16 cellular contexts compared by ENCODE assay signal in genomic region chr1:33336580-33336979, GRCh38. TPM values are rescaled to one million over a fixed set of nuclear protein-coding genes. Genes with fewer than 3 reads are reported as not detected.
DNase-seq lines count a peak whose midpoint lies in the region; ATAC-seq and TF ChIP-seq lines count a peak whose summit lies in the region.
"Had no signal": no experiment of that assay in that cellular context is flagged by ENCODE, and none has a peak within 500 bp of the region (broad histone marks: within the 10 kb centered on the region; RNA-seq: fewer than 3 reads in every experiment).

No MANE protein-coding gene starts in this region.

- no peak for TF ChIP-seq EP300 in stomach (IDR thresholded peaks at IDR 0.05)

- peak overlapping the region; percentile 74 for H3K27ac ChIP-seq in Panc1 (ENCODE audit: low read length)
- peak overlapping the region; percentile 97 for H3K27ac ChIP-seq in hepatocyte
- H3K27ac ChIP-seq in stomach, result peak overlapping the region; percentile 41 to 100 (median 99)
- H3K27ac ChIP-seq: A549, HL-60 had no signal

- POLR2A ChIA-PET in Panc1 (lab: Charles Lee), result no interaction called here

- peaks cover 89% of the 10 kb centered on the region for H3K4me1 ChIP-seq in Panc1 (ENCODE audit: control insufficient read depth, insufficient read depth, low read length)
- H3K4me1 ChIP-seq in hepatocyte (ENCODE audit: insufficient read depth), result peaks cover 62% of the 10 kb centered on the region
- H3K4me1 ChIP-seq in stomach, result peaks cover 91 to 100% (median 98%) of the 10 kb centered on the region in 4 donors

- peaks cover 98% of the 10 kb centered on the region for H3K79me2 ChIP-seq in hepatocyte

- TF ChIP-seq CTCF in Panc1 (IDR thresholded peaks at IDR 0.05) (no peak), hepatocyte (IDR thresholded peaks at IDR 0.05; ENCODE audit: poor library complexity) (no peak), stomach (IDR thresholded peaks at IDR 0.05) (no peak)

- BruUV-seq in Panc1 (replicated peaks; lab: Mats Ljungman, UMichigan), result no TSS peak

- CTCF ChIA-PET in Panc1 (lab: Charles Lee), result interaction anchor here (1.2 kb wide), 1 partner anchor 132 kb away, joined by 3 read pairs; no protein-coding TSS in a partner anchor

- H3K36me3 ChIP-seq in Panc1 (ENCODE audit: control insufficient read depth, insufficient read depth, low read length) (peaks cover 14% of the 10 kb centered on the region), hepatocyte (replicated peaks; ENCODE audit: insufficient read depth, low read depth) (no peaks in the 10 kb centered on the region), stomach (peaks cover 8 to 32% (median 26%) of the 10 kb centered on the region in 4 donors)

- WGBS in hepatocyte (ENCODE audit: low lambda C conversion rate, missing lambda C conversion rate), result 81% methylated on average over 9 of the region's 9 CpGs
- WGBS in stomach, 5 donors, result 63 to 76% (median 68%) methylated on average over 9 of the region's 9 CpGs

- H3K9me2 ChIP-seq in hepatocyte (replicated peaks; ENCODE audit: insufficient read depth), result no peaks in the 10 kb centered on the region

- ATAC-seq in Panc1, result no peak
- ATAC-seq in GM19328 (IDR thresholded peaks at IDR 0.05; ENCODE audit: unreplicated experiment), result no peak
- ATAC-seq: A549, body of pancreas, right lobe of liver had no signal

- H3K4me2 ChIP-seq in hepatocyte, result no peak overlapping the region
- H3K4me2 ChIP-seq: A549 had no signal

- H2AFZ ChIP-seq in hepatocyte, result no peak overlapping the region

- no peaks in the 10 kb centered on the region for H3K9me3 ChIP-seq in Panc1 (ENCODE audit: control insufficient read depth, insufficient read depth, low read depth, low read length)
- no peaks in the 10 kb centered on the region for H3K9me3 ChIP-seq in hepatocyte (ENCODE audit: low read depth)
- H3K9me3 ChIP-seq in stomach, result no peaks in the 10 kb centered on the region
- H3K9me3 ChIP-seq: A549, body of pancreas, right lobe of liver had no signal

- TF ChIP-seq POLR2A in stomach (IDR thresholded peaks at IDR 0.05), result no peak

- DNase-seq in NCI-H2107 treated with DMSO at 0.1 percent for 48 hours (lab: John Stamatoyannopoulos, UW; ENCODE audit: unreplicated experiment) (peak; percentile 26), NCI-H2107 (lab: John Stamatoyannopoulos, UW) (no peak), Panc1 (ENCODE audit: low read depth, low spot score) (no peak), hepatocyte (ENCODE audit: low spot score) (no peak), stomach (no peak), NCI-H2081 (lab: John Stamatoyannopoulos, UW) (no peak)
- no peak for DNase-seq in activated naive CD4-positive, alpha-beta T cell treated with anti-CD3 and anti-CD28 coated beads, Interleukin-2, amount 50 U/mL, for 16 hours
- DNase-seq: activated CD4-positive, CD25-positive, alpha-beta regulatory T cell; body of pancreas; Calu3; NK-92 treated with Interleukin-12 subunit alpha and Interleukin-12 subunit beta, amount 100 ng/mL, for 24 hours had no signal

- H3K27me3 ChIP-seq in Panc1 (ENCODE audit: control insufficient read depth, insufficient read depth, low read length) (no peaks in the 10 kb centered on the region), hepatocyte (no peaks in the 10 kb centered on the region), stomach (no peaks in the 10 kb centered on the region)
- H3K27me3 ChIP-seq: body of pancreas, right lobe of liver had no signal

- in situ Hi-C loops in Panc1 (cut with HindIII; ENCODE audit: low pct_unique_long_range_greater_than_20kb, low sequenced_read_pairs), result no loop called here

- H3K4me3 ChIP-seq in Panc1 (ENCODE audit: low read depth in 2 of 2, low read length in 2 of 2), result no peak overlapping the region
- H3K4me3 ChIP-seq in hepatocyte, result no peak overlapping the region
- no peak overlapping the region for H3K4me3 ChIP-seq in stomach
- H3K4me3 ChIP-seq: A549, body of pancreas, right lobe of liver had no signal

- peaks cover 89% of the 10 kb centered on the region for H4K20me1 ChIP-seq in hepatocyte (ENCODE audit: insufficient read depth, poor library complexity, severe bottlenecking)

- intact Hi-C loops in Panc1 (cut with micrococcal nuclease; ENCODE audit: unreplicated experiment) (no loop called here), stomach (cut with DNase I; ENCODE audit: low total_unique reads) (no loop called here)

RNA-seq across cellular contexts. Expression of gene A3GALT2, which starts 15.7 kb away (rescaled TPM):
- not detected for total RNA-seq in Panc1 (2021; ENCODE audit: unreplicated experiment)
- not detected for polyA plus RNA-seq in Panc1 (2012; ENCODE audit: insufficient read length)
- not detected in 2 replicates for total RNA-seq in hepatocyte
- polyA plus RNA-seq in hepatocyte, result not detected in 2 replicates
- total RNA-seq in stomach, result not detected
- polyA plus RNA-seq in stomach, result not detected
- total RNA-seq: body of pancreas, Calu3, right lobe of liver, temporal lobe had no signal
- polyA plus RNA-seq: A549 had no signal
